Comparison of ENCODE assay signal across 21 cellular contexts in genomic region chr1:114490235-114490634, GRCh38. TPM values are rescaled to one million over a fixed set of nuclear protein-coding genes. Genes with fewer than 3 reads are reported as not detected.
DNase-seq lines count a peak whose midpoint lies in the region; ATAC-seq, FAIRE-seq and TF ChIP-seq lines count a peak whose summit lies in the region.
"Had no signal": no experiment of that assay in that cellular context is flagged by ENCODE, and none has a peak within 500 bp of the region (broad histone marks: within the 10 kb centered on the region; RNA-seq: fewer than 3 reads in every experiment).

No MANE protein-coding gene starts in this region.

- H3K4me2 ChIP-seq in OCI-LY1 (ENCODE audit: low read length) (no peak overlapping the region; the same call in 1 of the 2 replicates), GM12878 (ENCODE audit: control insufficient read depth, insufficient read depth) (no peak overlapping the region)
- H3K4me2 ChIP-seq: GM23338 had no signal

- H3K4me1 ChIP-seq in OCI-LY1 (ENCODE audit: insufficient read depth, low read length, severe bottlenecking) (peaks cover 26% of the 10 kb centered on the region), GM12878 (ENCODE audit: control insufficient read depth, insufficient read depth, low read length) (no peaks in the 10 kb centered on the region), small intestine (ENCODE audit: control insufficient read depth in 2 of 2, insufficient read depth in 1 of 2, low read depth in 1 of 2, low read length in 1 of 2) (no peaks in the 10 kb centered on the region)

- H4K20me1 ChIP-seq in OCI-LY1 (ENCODE audit: insufficient read depth, low read length) (no peaks in the 10 kb centered on the region), GM12878 (ENCODE audit: control insufficient read depth, insufficient read depth) (no peaks in the 10 kb centered on the region)

- no peaks in the 10 kb centered on the region for H3K9me3 ChIP-seq in OCI-LY1 (ENCODE audit: low read length)
- H3K9me3 ChIP-seq in GM12878 (replicated peaks; ENCODE audit: control insufficient read depth, insufficient read depth, low read length) = peaks cover 8% of the 10 kb centered on the region
- H3K9me3 ChIP-seq in small intestine (ENCODE audit: control insufficient read depth, low read depth) = no peaks in the 10 kb centered on the region

- H3K79me2 ChIP-seq in OCI-LY1 (ENCODE audit: insufficient read depth, low read length) = peaks cover 94% of the 10 kb centered on the region
- peaks cover 47% of the 10 kb centered on the region for H3K79me2 ChIP-seq in GM12878 (ENCODE audit: control insufficient read depth, insufficient read depth, low read length)

- no peak for DNase-seq in activated T-cell treated with anti-CD3 and anti-CD28 coated beads, Interleukin-2, amount 50 U/mL, for 24 hours
- DNase-seq in activated T-cell treated with anti-CD3 and anti-CD28 coated beads for 4 hours (no peak), GM12878 (ENCODE audit: low read depth, low spot score) (no peak), small intestine (peak; percentile 25)
- DNase-seq in activated CD4-positive, alpha-beta T cell treated with anti-CD3 and anti-CD28 coated beads, Interleukin-2, amount 50 U/mL, for 48 hours = no peak
- no peak for DNase-seq in activated CD4-positive, alpha-beta T cell treated with anti-CD3 and anti-CD28 coated beads for 36 hours
- DNase-seq: ACHN; activated CD8-positive, alpha-beta memory T cell treated with anti-CD3 and anti-CD28 coated beads, Interleukin-2, amount 10 ng/mL, durations not matched to agents 7 days and 5 days; activated gamma-delta T cell treated with Interleukin-2 at 50 U/mL for 16 hours; DMS79; mesendoderm; NCI-H146; SHP77; stimulated activated naive B cell treated with anti-CD40 and anti-IgM and Interleukin-4, amounts not matched to agents 10 μg/mL and 1 μg/mL and 100 μg/mL, for 72 hours; trophoblast cell had no signal

- H3K4me3 Mint-ChIP-seq in activated T-cell treated with anti-CD3 and anti-CD28 coated beads, Interleukin-2, amount 50 U/mL, for 24 hours = no peak overlapping the region
- H3K4me3 Mint-ChIP-seq in activated CD4-positive, alpha-beta T cell treated with anti-CD3 and anti-CD28 coated beads for 36 hours = no peak overlapping the region
- H3K4me3 Mint-ChIP-seq: activated CD8-positive, alpha-beta memory T cell treated with anti-CD3 and anti-CD28 coated beads, Interleukin-2, amount 10 ng/mL, durations not matched to agents 7 days and 5 days; CD14-positive monocyte; GM23338; stimulated activated naive B cell treated with anti-CD40 and anti-IgM and Interleukin-4, amounts not matched to agents 10 μg/mL and 1 μg/mL and 100 μg/mL, for 72 hours had no signal

- POLR2A ChIA-PET in GM12878 (lab: Charles Lee) = no interaction called here
- POLR2A ChIA-PET in activated CD4-positive, alpha-beta T cell treated with anti-CD3 and anti-CD28 coated beads for 36 hours (lab: Charles Lee) = no interaction called here

- H3K36me3 ChIP-seq in OCI-LY1 (ENCODE audit: insufficient read depth, low read length) (peaks cover 18% of the 10 kb centered on the region; the same call in 1 of the 2 replicates), GM12878 (ENCODE audit: control insufficient read depth in 2 of 2, insufficient read depth in 2 of 2, low read length in 1 of 2) (no peaks in the 10 kb centered on the region; a peak in 2 of 4 replicates), small intestine (ENCODE audit: control insufficient read depth in 2 of 2, insufficient read depth in 2 of 2, low read length in 2 of 2) (peaks cover 0 to 2% of the 10 kb centered on the region in 2 donors)

- no peaks in the 10 kb centered on the region for H3F3A ChIP-seq in OCI-LY1 (ENCODE audit: insufficient read depth, low read length)

- H3K27me3 ChIP-seq in OCI-LY1 (ENCODE audit: insufficient read depth, low read length) (no peaks in the 10 kb centered on the region), GM12878 (replicated peaks in 1 of 2; ENCODE audit: control insufficient read depth in 2 of 2, insufficient read depth in 2 of 2, low read length in 1 of 2) (no peaks in the 10 kb centered on the region), small intestine (ENCODE audit: control insufficient read depth in 2 of 2, insufficient read depth in 2 of 2, low read length in 2 of 2) (no peaks in the 10 kb centered on the region)

- intact Hi-C loops in GM12878 (cut with micrococcal nuclease; ENCODE audit: unreplicated experiment) = no loop called here
- intact Hi-C loops in activated CD4-positive, alpha-beta T cell treated with anti-CD3 and anti-CD28 coated beads for 36 hours (cut with DNase I, micrococcal nuclease) = loop anchor here in 1 of 2 experiments (2.0 kb wide), 1 partner anchor 21 kb away; the partner anchor contains the start of gene TRIM33

- no peak for TF ChIP-seq EP300 in GM12878 (IDR thresholded peaks at IDR 0.05; ENCODE audit: borderline replicate concordance in 1 of 2, control insufficient read depth in 1 of 2, low read depth in 2 of 2, low read length in 2 of 2)

- H3K27me3 Mint-ChIP-seq in activated T-cell treated with anti-CD3 and anti-CD28 coated beads, Interleukin-2, amount 50 U/mL, for 24 hours = no peaks in the 10 kb centered on the region
- H3K27me3 Mint-ChIP-seq in activated CD4-positive, alpha-beta T cell treated with anti-CD3 and anti-CD28 coated beads for 36 hours = no peaks in the 10 kb centered on the region
- H3K27me3 Mint-ChIP-seq: activated CD8-positive, alpha-beta memory T cell treated with anti-CD3 and anti-CD28 coated beads, Interleukin-2, amount 10 ng/mL, durations not matched to agents 7 days and 5 days; stimulated activated naive B cell treated with anti-CD40 and anti-IgM and Interleukin-4, amounts not matched to agents 10 μg/mL and 1 μg/mL and 100 μg/mL, for 72 hours had no signal

- 0% methylated on average over 1 of the region's 1 CpG for WGBS in GM12878 (ENCODE audit: insufficient coverage, insufficient replicate concordance, low lambda C conversion rate, missing lambda C conversion rate)
- WGBS in small intestine, 3 donors = 6 to 34% (median 9%) methylated on average over 1 of the region's 1 CpG

- no peak for TF ChIP-seq RAD21 in GM12878 (IDR thresholded peaks at IDR 0.05; ENCODE audit: insufficient read depth, low read depth, low read length)

- in situ Hi-C loops in GM12878 (cut with MboI) = no loop called here

- H3K36me3 Mint-ChIP-seq in activated T-cell treated with anti-CD3 and anti-CD28 coated beads, Interleukin-2, amount 50 U/mL, for 24 hours (ENCODE audit: low read depth) = peaks cover 48% of the 10 kb centered on the region
- H3K36me3 Mint-ChIP-seq in activated CD4-positive, alpha-beta T cell treated with anti-CD3 and anti-CD28 coated beads for 36 hours (ENCODE audit: low read depth) = peaks cover 32% of the 10 kb centered on the region

- H3K4me3 ChIP-seq in OCI-LY1 (ENCODE audit: low read depth, low read length, poor library complexity, severe bottlenecking) (no peak overlapping the region), GM12878 (no peak overlapping the region), small intestine (ENCODE audit: low read depth in 1 of 2, low read length in 2 of 2) (no peak overlapping the region)
- H3K4me3 ChIP-seq: GM23338 had no signal

- H2AFZ ChIP-seq in OCI-LY1 (ENCODE audit: low read length) = no peak overlapping the region
- no peak overlapping the region for H2AFZ ChIP-seq in GM12878 (ENCODE audit: control insufficient read depth, low read depth, low read length)
- H2AFZ ChIP-seq: GM23338 had no signal

- H3K9ac ChIP-seq in OCI-LY1 (ENCODE audit: low read length) (no peak overlapping the region), GM12878 (ENCODE audit: control insufficient read depth, insufficient read depth, low read length) (no peak overlapping the region)

- H3K9me3 Mint-ChIP-seq in activated T-cell treated with anti-CD3 and anti-CD28 coated beads, Interleukin-2, amount 50 U/mL, for 24 hours = peaks cover 16% of the 10 kb centered on the region
- H3K9me3 Mint-ChIP-seq in activated CD4-positive, alpha-beta T cell treated with anti-CD3 and anti-CD28 coated beads for 36 hours (ENCODE audit: low read depth) = peaks cover 12% of the 10 kb centered on the region
- H3K9me3 Mint-ChIP-seq: GM23338 had no signal

- CTCF ChIA-PET in GM12878 (lab: Yijun Ruan, JAX) = interaction anchor here (0.6 kb wide), 1 partner anchor 253 kb away, joined by 3 read pairs; no protein-coding TSS in a partner anchor
- CTCF ChIA-PET in activated CD4-positive, alpha-beta T cell treated with anti-CD3 and anti-CD28 coated beads for 36 hours (lab: Charles Lee) = no interaction called here

- H3K4me1 Mint-ChIP-seq in activated T-cell treated with anti-CD3 and anti-CD28 coated beads, Interleukin-2, amount 50 U/mL, for 24 hours (ENCODE audit: low read depth) = peaks cover 57% of the 10 kb centered on the region
- peaks cover 47% of the 10 kb centered on the region for H3K4me1 Mint-ChIP-seq in activated CD4-positive, alpha-beta T cell treated with anti-CD3 and anti-CD28 coated beads for 36 hours

- H3K27ac ChIP-seq in OCI-LY1 (ENCODE audit: low read depth, low read length, poor library complexity, severe bottlenecking) (peak overlapping the region; percentile 23), GM12878 (ENCODE audit: control insufficient read depth, insufficient read depth) (no peak overlapping the region), small intestine (ENCODE audit: low read depth in 1 of 2, low read length in 1 of 2) (no peak overlapping the region)

- no peak for TF ChIP-seq POLR2A in GM12878 (IDR thresholded peaks at IDR 0.05; ENCODE audit: low read depth, low read length)

- no TSS peak for BruUV-seq in GM12878 (replicated peaks; lab: Mats Ljungman, UMichigan)

- ATAC-seq in GM12878 (peak; percentile 67), GM19324 (IDR thresholded peaks at IDR 0.05; ENCODE audit: low FRiP score, unreplicated experiment) (no peak)
- ATAC-seq in activated CD4-positive, alpha-beta T cell treated with anti-CD3 and anti-CD28 coated beads for 36 hours = no peak
- ATAC-seq: activated CD8-positive, alpha-beta memory T cell treated with anti-CD3 and anti-CD28 coated beads, Interleukin-2, amount 10 ng/mL, durations not matched to agents 7 days and 5 days; GM23338; stimulated activated naive B cell treated with anti-CD40 and anti-IgM and Interleukin-4, amounts not matched to agents 10 μg/mL and 1 μg/mL and 100 μg/mL, for 72 hours had no signal

- FAIRE-seq in GM12878 (lab: Jason Lieb, UNC) (no peak), small intestine (lab: Jason Lieb, UNC) (no peak)
- FAIRE-seq: GM18507, keratinocyte had no signal

- peak overlapping the region; percentile 26 for H3K27ac Mint-ChIP-seq in activated T-cell treated with anti-CD3 and anti-CD28 coated beads, Interleukin-2, amount 50 U/mL, for 24 hours
- H3K27ac Mint-ChIP-seq in activated CD4-positive, alpha-beta T cell treated with anti-CD3 and anti-CD28 coated beads for 36 hours = no peak overlapping the region
- H3K27ac Mint-ChIP-seq: activated CD8-positive, alpha-beta memory T cell treated with anti-CD3 and anti-CD28 coated beads, Interleukin-2, amount 10 ng/mL, durations not matched to agents 7 days and 5 days; GM23338; stimulated activated naive B cell treated with anti-CD40 and anti-IgM and Interleukin-4, amounts not matched to agents 10 μg/mL and 1 μg/mL and 100 μg/mL, for 72 hours had no signal

- H3K9me2 ChIP-seq in OCI-LY1 (ENCODE audit: low read depth, low read length) = no peaks in the 10 kb centered on the region

- SMC1A ChIA-PET in GM12878 (lab: Charles Lee; ENCODE audit: uncharacterized antibody, unreplicated experiment) = interaction anchor here (0.6 kb wide), 1 partner anchor 18 kb away, joined by 3 read pairs; no protein-coding TSS in a partner anchor

- RAD21 ChIA-PET in GM12878 (lab: Charles Lee; ENCODE audit: unreplicated experiment) = no interaction called here

- TF ChIP-seq CTCF in OCI-LY1 (IDR thresholded peaks at IDR 0.05; ENCODE audit: low read length) = no peak
- no peak for TF ChIP-seq CTCF in GM12878 (IDR thresholded peaks at IDR 0.05 in 2 of 3, conservative IDR thresholded peaks at IDR 0.05 in 1 of 3; ENCODE audit: control insufficient read depth in 2 of 3, extremely low read depth in 1 of 3, insufficient read depth in 1 of 3, low read depth in 3 of 3, low read length in 3 of 3)

RNA-seq across cellular contexts. Expression of gene TRIM33, which starts 20.8 kb away (rescaled TPM):
- total RNA-seq in GM12878 (2013; cell fraction: nucleolus; rRNA removed) = 126 and 127 TPM in 2 replicates
- total RNA-seq in GM12878 (2014; rRNA removed) = 27.7 and 40.3 TPM in 2 replicates
- 28.2 and 36.1 TPM in 2 replicates for total RNA-seq in GM12878 (2014; rRNA removed; fragmentation: Illumina TruSeq; extraction: Trizol)
- total RNA-seq in GM12878 (2021) = 24.9 and 28.7 TPM in 2 replicates
- 9.1 TPM for polyA plus RNA-seq in GM12878 (2011; ENCODE audit: low read depth)
- polyA plus RNA-seq in GM12878 (2011; rRNA removed) = 32.7 and 35.6 TPM in 2 replicates
- polyA plus RNA-seq in GM12878 (2011; cell fraction: cytosol; rRNA removed) = 13.5 and 14.4 TPM in 2 replicates
- 24.8 and 28.0 TPM in 2 replicates for polyA plus RNA-seq in GM12878 (2011; cell fraction: nucleus; rRNA removed)
- polyA plus RNA-seq in GM12878 (2012) = 12.0 and 13.0 TPM in 2 replicates
- polyA plus RNA-seq in GM12878 (2014; fragmentation: Illumina TruSeq; extraction: Trizol) = 27.3 and 36.5 TPM in 2 replicates
- 10 to 100 TPM in 1 of 2 experiments, 1 to 10 TPM in 1; 9.0 to 10.6 TPM for polyA plus RNA-seq in GM12878 (2014; fragmentation: Nextera tagmentation; extraction: Ambion mirVana)
- polyA plus RNA-seq in GM12878 (2014; rRNA removed) = 16.8 and 23.4 TPM in 2 replicates
- polyA plus RNA-seq in GM12878 (2016; fragmentation: Nextera tagmentation; extraction: Ambion mirVana) = 10 to 100 TPM; 12.8 to 16.6 TPM
- 34.2 and 48.7 TPM in 2 replicates for polyA minus RNA-seq in GM12878 (2011; rRNA and poly(A)+ RNA removed)
- 15.1 and 23.7 TPM in 2 replicates for polyA minus RNA-seq in GM12878 (2011; cell fraction: cytosol; rRNA and poly(A)+ RNA removed)
- 25.6 and 41.3 TPM in 2 replicates for polyA minus RNA-seq in GM12878 (2011; cell fraction: nucleus; rRNA and poly(A)+ RNA removed)
- 10 to 100 TPM in 1 of 3 donors, 1 to 10 TPM in 2; 6.9 to 12.7 (median 9.2) TPM for polyA plus RNA-seq in small intestine
- 10 to 100 TPM; 32.5 to 41.6 TPM for total RNA-seq in activated CD4-positive, alpha-beta T cell treated with anti-CD3 and anti-CD28 coated beads for 36 hours
